Comparison of ENCODE assay signal across 8 cellular contexts in genomic region chr9:137046094-137046787, GRCh38. TPM values are rescaled to one million over a fixed set of nuclear protein-coding genes. Genes with fewer than 3 reads are reported as not detected.
DNase-seq lines count a peak whose midpoint lies in the region; ATAC-seq and TF ChIP-seq lines count a peak whose summit lies in the region.

A gene with protein sequence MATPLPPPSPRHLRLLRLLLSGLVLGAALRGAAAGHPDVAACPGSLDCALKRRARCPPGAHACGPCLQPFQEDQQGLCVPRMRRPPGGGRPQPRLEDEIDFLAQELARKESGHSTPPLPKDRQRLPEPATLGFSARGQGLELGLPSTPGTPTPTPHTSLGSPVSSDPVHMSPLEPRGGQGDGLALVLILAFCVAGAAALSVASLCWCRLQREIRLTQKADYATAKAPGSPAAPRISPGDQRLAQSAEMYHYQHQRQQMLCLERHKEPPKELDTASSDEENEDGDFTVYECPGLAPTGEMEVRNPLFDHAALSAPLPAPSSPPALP (minus strand): TSS chr9:137046177. CDS start chr9:137045989, 188 bp downstream.

- peak; percentile 92 for ATAC-seq in DND-41 (ENCODE audit: insufficient read depth, low read depth)
- ATAC-seq in stimulated activated naive CD8-positive, alpha-beta T cell treated with anti-CD3 and anti-CD28 coated beads, Interleukin-15, Interleukin-2, amounts not matched to agents 100 U/mL and 50 U/mL, for 24 hours, result peak; percentile 77
- no peak for ATAC-seq in HG02759 (IDR thresholded peaks at IDR 0.05; ENCODE audit: unreplicated experiment)

- no peak within 1 kb of the TSS for H3K27ac Mint-ChIP-seq in nephron

- no peak within 1 kb of the TSS for H3K4me2 ChIP-seq in DND-41 (ENCODE audit: insufficient read depth, low read length)

- H3K9ac ChIP-seq in DND-41 (ENCODE audit: low read depth, low read length), result no peak within 1 kb of the TSS

- H3K27ac ChIP-seq in DND-41 (ENCODE audit: low read length), result no peak within 1 kb of the TSS

- H4K20me1 ChIP-seq in DND-41 (ENCODE audit: insufficient read depth, low read length), result peaks cover 30% of the 10 kb centered on the region

- no peaks in the 10 kb centered on the region for H3K79me2 ChIP-seq in DND-41 (ENCODE audit: insufficient read depth, low read length)

- no peaks in the 10 kb centered on the region for H3K36me3 ChIP-seq in DND-41 (ENCODE audit: insufficient read depth, low read length)

- peak within 1 kb of the TSS; percentile 70 to 80 (median 80) for H3K4me3 Mint-ChIP-seq in nephron

- H3K9me3 ChIP-seq in DND-41 (ENCODE audit: insufficient read depth, low read length, severe bottlenecking), result no peaks in the 10 kb centered on the region

- no peaks in the 10 kb centered on the region for H3K9me3 Mint-ChIP-seq in nephron

- no peaks in the 10 kb centered on the region for H3K4me1 Mint-ChIP-seq in nephron

- no peak within 1 kb of the TSS for H3K4me3 ChIP-seq in DND-41 (ENCODE audit: low read depth in 1 of 2, low read length in 2 of 2)
- H3K4me3 ChIP-seq in Jurkat, Clone E6-1 (ENCODE audit: low read length), result peak within 1 kb of the TSS; percentile 59
- H3K4me3 ChIP-seq in fibroblast of pulmonary artery (replicated peaks; ENCODE audit: low read depth, low read length), result peak within 1 kb of the TSS; percentile 57

- H3K27me3 Mint-ChIP-seq in nephron (ENCODE audit: low read depth), result peaks cover 66% of the 10 kb centered on the region

- TF ChIP-seq CTCF in DND-41 (IDR thresholded peaks at IDR 0.05; ENCODE audit: borderline replicate concordance, extremely low read depth, low read length, poor library complexity, severe bottlenecking) (peak; percentile 80), fibroblast of pulmonary artery (IDR thresholded peaks at IDR 0.05; ENCODE audit: low read length, missing control alignments) (peak; percentile 74), nephron (IDR thresholded peaks at IDR 0.05; ENCODE audit: unreplicated experiment in 3 of 3) (peak; percentile 91 to 95 (median 93))

- DNase-seq in DND-41 (peak; percentile 78), RKO (ENCODE audit: low spot score) (peak; percentile 92), fibroblast of pulmonary artery (ENCODE audit: low read depth) (peak; percentile 69)
- peak; percentile 55 for DNase-seq in Jurkat, Clone E6-1 (ENCODE audit: low read depth, low spot score)
- DNase-seq in activated effector memory CD4-positive, alpha-beta T cell treated with anti-CD3 and anti-CD28 coated beads, Interleukin-2, amount 50 U/mL, for 16 hours, result peak; percentile 93
- DNase-seq in stimulated activated naive CD8-positive, alpha-beta T cell treated with anti-CD3 and anti-CD28 coated beads, Interleukin-15, Interleukin-2, amounts not matched to agents 100 U/mL and 50 U/mL, for 24 hours, result peak; percentile 90

- no peaks in the 10 kb centered on the region for H3K36me3 Mint-ChIP-seq in nephron (ENCODE audit: low read depth)

- no peak within 1 kb of the TSS for H2AFZ ChIP-seq in DND-41 (ENCODE audit: low read depth, low read length)

- H3K4me1 ChIP-seq in DND-41 (ENCODE audit: insufficient read depth, low read length), result no peaks in the 10 kb centered on the region

- peaks cover 41% of the 10 kb centered on the region for H3K27me3 ChIP-seq in DND-41 (ENCODE audit: insufficient read depth, low read length, poor library complexity)

RNA-seq across cellular contexts. Expression of the gene that starts here (rescaled TPM):
- polyA plus RNA-seq in Jurkat, Clone E6-1 (2012; ENCODE audit: insufficient read depth, insufficient read length), result 23.3 TPM

Comparison
In these comparisons a context has a peak if more than half of its experiments do, and no peak if none do; other contexts are left out.
1. H3K4me3 ChIP-seq: peak in Jurkat, Clone E6-1 (single experiment) and fibroblast of pulmonary artery (single experiment); none in DND-41 (0 of 2).
2. Peak in every context shown above with its lines, with median percentiles within 50 percentile points of each other: DNase-seq and CTCF ChIP-seq.